Comparison of ENCODE assay signal across 25 cellular contexts in genomic region chr9:110258671-110259070, GRCh38. TPM values are rescaled to one million over a fixed set of nuclear protein-coding genes. Genes with fewer than 3 reads are reported as not detected.
A peak's percentile ranks its signal among the peaks of the same experiment; 100 is the strongest.
DNase-seq lines count a peak whose midpoint lies in the region; ATAC-seq, FAIRE-seq and TF ChIP-seq lines count a peak whose summit lies in the region.
"Had no signal": no experiment of that assay in that cellular context is flagged by ENCODE, and none has a peak within 500 bp of the region (broad histone marks: within the 10 kb centered on the region; RNA-seq: fewer than 3 reads in every experiment).

No MANE protein-coding gene starts in this region.

- in situ Hi-C loops in GM12878 (cut with MboI), result no loop called here

- WGBS in GM12878 (ENCODE audit: insufficient coverage, insufficient replicate concordance, low lambda C conversion rate, missing lambda C conversion rate), result 0% methylated on average over 3 of the region's 3 CpGs

- CTCF ChIA-PET in GM12878 (lab: Yijun Ruan, JAX), result interaction anchor here (1.0 to 2.3 kb wide), 7 partner anchors 11 to 365 kb away, joined by 3 to 8 read pairs (median 6); no protein-coding TSS in a partner anchor

- TF ChIP-seq CTCF in GM12878 (IDR thresholded peaks at IDR 0.05 in 2 of 3, conservative IDR thresholded peaks at IDR 0.05 in 1 of 3; ENCODE audit: control insufficient read depth in 2 of 3, extremely low read depth in 1 of 3, insufficient read depth in 1 of 3, low read depth in 3 of 3, low read length in 3 of 3) (no peak), type B pancreatic cell (conservative IDR thresholded peaks at IDR 0.05) (no peak)

- ATAC-seq in stimulated activated naive CD8-positive, alpha-beta T cell treated with anti-CD3 and anti-CD28 coated beads, Interleukin-15, Interleukin-2, amounts not matched to agents 100 U/mL and 50 U/mL, for 24 hours, result no peak
- ATAC-seq in HG02610 (IDR thresholded peaks at IDR 0.05; ENCODE audit: unreplicated experiment) (peak; percentile 16), GM12878 (peak; percentile 25)
- ATAC-seq: esophagus mucosa, left ventricle myocardium superior had no signal

- peak overlapping the region; percentile 92 for H3K9ac ChIP-seq in GM12878 (ENCODE audit: control insufficient read depth, insufficient read depth, low read length)
- H3K9ac ChIP-seq: parathyroid adenoma had no signal

- no TSS peak for BruUV-seq in GM12878 (replicated peaks; lab: Mats Ljungman, UMichigan)

- peak overlapping the region; percentile 100 for H3K4me2 ChIP-seq in GM12878 (ENCODE audit: control insufficient read depth, insufficient read depth)

- H3K27ac ChIP-seq in GM12878 (ENCODE audit: control insufficient read depth, insufficient read depth), result peak overlapping the region; percentile 91
- H3K27ac ChIP-seq: parathyroid adenoma, suprapubic skin had no signal

- H3K27ac Mint-ChIP-seq in stimulated activated naive CD8-positive, alpha-beta T cell treated with anti-CD3 and anti-CD28 coated beads, Interleukin-15, Interleukin-2, amounts not matched to agents 100 ng/mL and 50 ng/mL, for 24 hours, result peak overlapping the region; percentile 72
- H3K27ac Mint-ChIP-seq in type B pancreatic cell, result peak overlapping the region; percentile 95
- H3K27ac Mint-ChIP-seq: activated naive CD8-positive, alpha-beta T cell treated with anti-CD3 and anti-CD28 coated beads, Interleukin-2, amount 10 ng/mL, durations not matched to agents 7 days and 5 days; T-helper 1 cell treated with Interleukin-12 subunit alpha and Interleukin-12 subunit beta and Interleukin-4 antibody, amounts not matched to agents 30 μg/mL and 1 μg/mL, for 36 hours had no signal

- TF ChIP-seq POLR2A in GM12878 (IDR thresholded peaks at IDR 0.05; ENCODE audit: low read depth, low read length), result no peak

- TF ChIP-seq EP300 in GM12878 (IDR thresholded peaks at IDR 0.05; ENCODE audit: borderline replicate concordance in 1 of 2, control insufficient read depth in 1 of 2, low read depth in 2 of 2, low read length in 2 of 2), result peak; percentile 41 to 83; a peak in 2 of 4 replicates

- H3K4me1 ChIP-seq in GM12878 (ENCODE audit: control insufficient read depth, insufficient read depth, low read length), result peaks cover 24% of the 10 kb centered on the region

- peaks cover 38% of the 10 kb centered on the region for H3K79me2 ChIP-seq in GM12878 (ENCODE audit: control insufficient read depth, insufficient read depth, low read length)
- H3K79me2 ChIP-seq: parathyroid adenoma had no signal

- H3K4me3 Mint-ChIP-seq in stimulated activated naive CD8-positive, alpha-beta T cell treated with anti-CD3 and anti-CD28 coated beads, Interleukin-15, Interleukin-2, amounts not matched to agents 100 ng/mL and 50 ng/mL, for 24 hours, result peak overlapping the region; percentile 27
- peak overlapping the region; percentile 40 for H3K4me3 Mint-ChIP-seq in type B pancreatic cell
- H3K4me3 Mint-ChIP-seq: activated naive CD8-positive, alpha-beta T cell treated with anti-CD3 and anti-CD28 coated beads, Interleukin-2, amount 10 ng/mL, durations not matched to agents 7 days and 5 days; T-helper 1 cell treated with Interleukin-12 subunit alpha and Interleukin-12 subunit beta and Interleukin-4 antibody, amounts not matched to agents 30 μg/mL and 1 μg/mL, for 36 hours had no signal

- no peak for FAIRE-seq in GM12878 (lab: Jason Lieb, UNC)
- FAIRE-seq: bronchial epithelial cell, D721Med, G401.6, GM19239 had no signal

- no peak for TF ChIP-seq RAD21 in GM12878 (IDR thresholded peaks at IDR 0.05; ENCODE audit: insufficient read depth, low read depth, low read length)

- H3K4me3 ChIP-seq in GM12878, result peak overlapping the region; percentile 53
- H3K4me3 ChIP-seq: sigmoid colon, suprapubic skin had no signal

- intact Hi-C loops in GM12878 (cut with micrococcal nuclease; ENCODE audit: unreplicated experiment), result loop anchor here (5.0 to 10.0 kb wide), 4 partner anchors 204 to 1376 kb away; partner anchors contain the start of gene DNAJC25

- peaks cover 22% of the 10 kb centered on the region for H3K36me3 Mint-ChIP-seq in stimulated activated naive CD8-positive, alpha-beta T cell treated with anti-CD3 and anti-CD28 coated beads, Interleukin-15, Interleukin-2, amounts not matched to agents 100 ng/mL and 50 ng/mL, for 24 hours (ENCODE audit: low read depth)
- no peaks in the 10 kb centered on the region for H3K36me3 Mint-ChIP-seq in type B pancreatic cell

- H3K9me3 ChIP-seq in GM12878 (replicated peaks; ENCODE audit: control insufficient read depth, insufficient read depth, low read length), result no peaks in the 10 kb centered on the region
- H3K9me3 ChIP-seq: sigmoid colon, suprapubic skin had no signal

- H3K4me1 Mint-ChIP-seq in stimulated activated naive CD8-positive, alpha-beta T cell treated with anti-CD3 and anti-CD28 coated beads, Interleukin-15, Interleukin-2, amounts not matched to agents 100 ng/mL and 50 ng/mL, for 24 hours (ENCODE audit: low read depth), result peaks cover 42% of the 10 kb centered on the region
- peaks cover 26% of the 10 kb centered on the region for H3K4me1 Mint-ChIP-seq in type B pancreatic cell (ENCODE audit: unreplicated experiment)

- POLR2A ChIA-PET in GM12878 (lab: Charles Lee), result interaction anchor here (1.0 to 1.2 kb wide), 3 partner anchors 11 to 58 kb away, joined by 3 read pairs; no protein-coding TSS in a partner anchor

- no peaks in the 10 kb centered on the region for H3K9me3 Mint-ChIP-seq in stimulated activated naive CD8-positive, alpha-beta T cell treated with anti-CD3 and anti-CD28 coated beads, Interleukin-15, Interleukin-2, amounts not matched to agents 100 ng/mL and 50 ng/mL, for 24 hours
- no peaks in the 10 kb centered on the region for H3K9me3 Mint-ChIP-seq in type B pancreatic cell
- H3K9me3 Mint-ChIP-seq: activated naive CD8-positive, alpha-beta T cell treated with anti-CD3 and anti-CD28 coated beads, Interleukin-2, amount 10 ng/mL, durations not matched to agents 7 days and 5 days; T-helper 1 cell treated with Interleukin-12 subunit alpha and Interleukin-12 subunit beta and Interleukin-4 antibody, amounts not matched to agents 30 μg/mL and 1 μg/mL, for 36 hours had no signal

- peak overlapping the region; percentile 66 for H2AFZ ChIP-seq in GM12878 (ENCODE audit: control insufficient read depth, low read depth, low read length)
- H2AFZ ChIP-seq: parathyroid adenoma had no signal

- H3K27me3 ChIP-seq in GM12878 (replicated peaks in 1 of 2; ENCODE audit: control insufficient read depth in 2 of 2, insufficient read depth in 2 of 2, low read length in 1 of 2), result no peaks in the 10 kb centered on the region
- H3K27me3 ChIP-seq: dorsolateral prefrontal cortex, sigmoid colon, suprapubic skin had no signal

- H3K36me3 ChIP-seq in GM12878 (ENCODE audit: control insufficient read depth in 2 of 2, insufficient read depth in 2 of 2, low read length in 1 of 2), result no peaks in the 10 kb centered on the region
- H3K36me3 ChIP-seq: sigmoid colon, suprapubic skin had no signal

- H4K20me1 ChIP-seq in GM12878 (ENCODE audit: control insufficient read depth, insufficient read depth), result no peaks in the 10 kb centered on the region

- peaks cover 4% of the 10 kb centered on the region for H3K27me3 Mint-ChIP-seq in stimulated activated naive CD8-positive, alpha-beta T cell treated with anti-CD3 and anti-CD28 coated beads, Interleukin-15, Interleukin-2, amounts not matched to agents 100 ng/mL and 50 ng/mL, for 24 hours
- H3K27me3 Mint-ChIP-seq in type B pancreatic cell, result peaks cover 4% of the 10 kb centered on the region

- no peak for DNase-seq in stimulated activated naive CD8-positive, alpha-beta T cell treated with anti-CD3 and anti-CD28 coated beads, Interleukin-15, Interleukin-2, amounts not matched to agents 100 U/mL and 50 U/mL, for 24 hours
- DNase-seq in GM12878 (ENCODE audit: low read depth, low spot score) (peak; percentile 59), type B pancreatic cell (ENCODE audit: extremely low spot score, unreplicated experiment) (no peak), GDM1 (lab: John Stamatoyannopoulos, UW) (no peak), UCSD-AML1 (lab: John Stamatoyannopoulos, UW; ENCODE audit: unreplicated experiment) (no peak), medulla oblongata (ENCODE audit: extremely low spot score) (no peak)
- DNase-seq: activated CD4-positive, CD25-positive, alpha-beta regulatory T cell; activated naive CD8-positive, alpha-beta T cell treated with anti-CD3 and anti-CD28 coated beads, Interleukin-2, amount 10 ng/mL, durations not matched to agents 7 days and 5 days; dorsolateral prefrontal cortex; left ventricle myocardium superior; NCI-H146; NCI-H446; SHP77 treated with DMSO at 0.1 percent for 48 hours; sigmoid colon had no signal

- SMC1A ChIA-PET in GM12878 (lab: Charles Lee; ENCODE audit: uncharacterized antibody, unreplicated experiment), result interaction anchor here (0.6 to 3.0 kb wide), 16 partner anchors 8 to 684 kb away, joined by 3 to 13 read pairs (median 4); no protein-coding TSS in a partner anchor

- RAD21 ChIA-PET in GM12878 (lab: Charles Lee; ENCODE audit: unreplicated experiment), result interaction anchor here (0.8 to 3.1 kb wide), 9 partner anchors 22 to 355 kb away, joined by 3 to 9 read pairs (median 4); no protein-coding TSS in a partner anchor

RNA-seq across cellular contexts. Expression of gene TXN, which starts 2.4 kb away (rescaled TPM):
- total RNA-seq in GM12878 (2013; cell fraction: nucleolus; rRNA removed), result 33.5 and 41.0 TPM in 2 replicates
- total RNA-seq in GM12878 (2014; rRNA removed), result 309 and 324 TPM in 2 replicates
- 434 and 441 TPM in 2 replicates for total RNA-seq in GM12878 (2014; rRNA removed; fragmentation: Illumina TruSeq; extraction: Trizol)
- 359 and 374 TPM in 2 replicates for total RNA-seq in GM12878 (2021)
- polyA plus RNA-seq in GM12878 (2011; ENCODE audit: low read depth), result 583 TPM
- 704 and 840 TPM in 2 replicates for polyA plus RNA-seq in GM12878 (2011; rRNA removed)
- polyA plus RNA-seq in GM12878 (2011; cell fraction: cytosol; rRNA removed), result 373 and 435 TPM in 2 replicates
- 189 and 231 TPM in 2 replicates for polyA plus RNA-seq in GM12878 (2011; cell fraction: nucleus; rRNA removed)
- polyA plus RNA-seq in GM12878 (2012), result 330 and 336 TPM in 2 replicates
- 596 and 678 TPM in 2 replicates for polyA plus RNA-seq in GM12878 (2014; fragmentation: Illumina TruSeq; extraction: Trizol)
- polyA plus RNA-seq in GM12878 (2014; fragmentation: Nextera tagmentation; extraction: Ambion mirVana), result 1,000 to 10,000 TPM; 2,263 to 2,304 TPM
- polyA plus RNA-seq in GM12878 (2014; rRNA removed), result 345 and 460 TPM in 2 replicates
- 1,000 to 10,000 TPM; 1,248 to 1,349 TPM for polyA plus RNA-seq in GM12878 (2016; fragmentation: Nextera tagmentation; extraction: Ambion mirVana)
- polyA minus RNA-seq in GM12878 (2011; rRNA and poly(A)+ RNA removed), result 124 and 150 TPM in 2 replicates
- 43.7 and 51.6 TPM in 2 replicates for polyA minus RNA-seq in GM12878 (2011; cell fraction: cytosol; rRNA and poly(A)+ RNA removed)
- 26.1 and 30.3 TPM in 2 replicates for polyA minus RNA-seq in GM12878 (2011; cell fraction: nucleus; rRNA and poly(A)+ RNA removed)
- total RNA-seq in type B pancreatic cell (ENCODE audit: low replicate concordance), result 205 and 415 TPM in 2 replicates

RNA-seq across cellular contexts. Expression of gene C9orf152, which starts 50.7 kb away (rescaled TPM):
- not detected in 2 replicates for total RNA-seq in GM12878 (2013; cell fraction: nucleolus; rRNA removed)
- not detected in 2 replicates for total RNA-seq in GM12878 (2014; rRNA removed)
- total RNA-seq in GM12878 (2014; rRNA removed; fragmentation: Illumina TruSeq; extraction: Trizol), result not detected in 2 replicates
- total RNA-seq in GM12878 (2021), result not detected in 2 replicates
- polyA plus RNA-seq in GM12878 (2011; ENCODE audit: low read depth), result not detected
- polyA plus RNA-seq in GM12878 (2011; rRNA removed), result 0.04 TPM in 1 of 2 replicates, not detected in the other
- not detected in 2 replicates for polyA plus RNA-seq in GM12878 (2011; cell fraction: cytosol; rRNA removed)
- polyA plus RNA-seq in GM12878 (2011; cell fraction: nucleus; rRNA removed), result not detected in 2 replicates
- 0.04 and 0.16 TPM in 2 replicates for polyA plus RNA-seq in GM12878 (2012)
- not detected in 2 replicates for polyA plus RNA-seq in GM12878 (2014; fragmentation: Illumina TruSeq; extraction: Trizol)
- not detected for polyA plus RNA-seq in GM12878 (2014; fragmentation: Nextera tagmentation; extraction: Ambion mirVana)
- not detected in 2 replicates for polyA plus RNA-seq in GM12878 (2014; rRNA removed)
- not detected for polyA plus RNA-seq in GM12878 (2016; fragmentation: Nextera tagmentation; extraction: Ambion mirVana)
- polyA minus RNA-seq in GM12878 (2011; rRNA and poly(A)+ RNA removed), result not detected in 2 replicates
- not detected in 2 replicates for polyA minus RNA-seq in GM12878 (2011; cell fraction: cytosol; rRNA and poly(A)+ RNA removed)
- 0.12 TPM in 1 of 2 replicates, not detected in the other for polyA minus RNA-seq in GM12878 (2011; cell fraction: nucleus; rRNA and poly(A)+ RNA removed)
- 0.48 and 2.8 TPM in 2 replicates for total RNA-seq in type B pancreatic cell (ENCODE audit: low replicate concordance)
- total RNA-seq: activated naive CD8-positive, alpha-beta T cell treated with anti-CD3 and anti-CD28 coated beads, Interleukin-2, amount 10 ng/mL, durations not matched to agents 7 days and 5 days; glomerular endothelial cell; left ventricle myocardium superior; sigmoid colon had no signal
